Comparison of ENCODE assay signal across 16 cellular contexts in genomic region chr18:56921888-56922480, GRCh38.
DNase-seq lines count a peak whose midpoint lies in the region; ATAC-seq and TF ChIP-seq lines count a peak whose summit lies in the region.
"Had no signal": no experiment of that assay in that cellular context is flagged by ENCODE, and none has a peak within 500 bp of the region (broad histone marks: within the 10 kb centered on the region; RNA-seq: fewer than 3 reads in every experiment).

No MANE protein-coding gene starts in this region.

- ATAC-seq in GM18519 (IDR thresholded peaks at IDR 0.05; ENCODE audit: low FRiP score, unreplicated experiment) (peak; percentile 81), GM21360 (IDR thresholded peaks at IDR 0.05; ENCODE audit: unreplicated experiment) (peak; percentile 62), HG03039 (IDR thresholded peaks at IDR 0.05; ENCODE audit: unreplicated experiment) (peak; percentile 94)
- ATAC-seq: heart right ventricle had no signal

- no peak for TF ChIP-seq CTCF in OCI-LY3 (IDR thresholded peaks at IDR 0.05; ENCODE audit: low read depth, low read length)

- peak overlapping the region; percentile 38; the same call in 1 of the 2 replicates for H3K27ac ChIP-seq in OCI-LY3 (ENCODE audit: low read length)
- H3K27ac ChIP-seq: heart right ventricle, parathyroid adenoma had no signal

- H4K20me1 ChIP-seq in OCI-LY3 (ENCODE audit: insufficient read depth, low read length), result no peaks in the 10 kb centered on the region

- H3K9ac ChIP-seq in OCI-LY3 (ENCODE audit: low read length), result peak overlapping the region; percentile 5; the same call in 1 of the 2 replicates
- H3K9ac ChIP-seq: parathyroid adenoma had no signal

- no peaks in the 10 kb centered on the region for H3K79me2 ChIP-seq in OCI-LY3 (ENCODE audit: low read length)
- H3K79me2 ChIP-seq: parathyroid adenoma had no signal

- no peak for DNase-seq in stimulated activated CD4-positive, alpha-beta T cell treated with anti-CD3 and anti-CD28 coated beads, Interleukin-2, amount 100 ng/mL, for 48 hours
- DNase-seq in activated T-cell treated with anti-CD3 and anti-CD28 coated beads, Interleukin-2, amount 50 U/mL, for 24 hours, result no peak
- DNase-seq in NCI-H2171 treated with DMSO at 0.1 percent for 48 hours (lab: John Stamatoyannopoulos, UW) (no peak), NCI-H748 treated with DMSO at 0.1 percent for 48 hours (lab: John Stamatoyannopoulos, UW) (no peak)
- DNase-seq: amniotic stem cell; effector memory CD4-positive, alpha-beta T cell; GOT3; heart right ventricle; NCI-H187 treated with DMSO at 0.1 percent for 48 hours; substantia nigra had no signal

- H2AFZ ChIP-seq in OCI-LY3 (ENCODE audit: low read depth, low read length), result no peak overlapping the region
- H2AFZ ChIP-seq: parathyroid adenoma had no signal

- H3K27me3 ChIP-seq in OCI-LY3 (ENCODE audit: low read depth, low read length), result peaks cover 34% of the 10 kb centered on the region
- H3K27me3 ChIP-seq: heart right ventricle had no signal

- H3K36me3 Mint-ChIP-seq in activated T-cell treated with anti-CD3 and anti-CD28 coated beads, Interleukin-2, amount 50 U/mL, for 24 hours (ENCODE audit: low read depth), result peaks cover 23% of the 10 kb centered on the region

- no peak overlapping the region for H3K4me3 Mint-ChIP-seq in activated T-cell treated with anti-CD3 and anti-CD28 coated beads, Interleukin-2, amount 50 U/mL, for 24 hours

- H3K27ac Mint-ChIP-seq in activated T-cell treated with anti-CD3 and anti-CD28 coated beads, Interleukin-2, amount 50 U/mL, for 24 hours, result no peak overlapping the region

- H3K36me3 ChIP-seq in OCI-LY3 (replicated peaks; ENCODE audit: low read depth, low read length), result no peaks in the 10 kb centered on the region

- no peaks in the 10 kb centered on the region for H3K27me3 Mint-ChIP-seq in activated T-cell treated with anti-CD3 and anti-CD28 coated beads, Interleukin-2, amount 50 U/mL, for 24 hours

- H3K4me1 Mint-ChIP-seq in activated T-cell treated with anti-CD3 and anti-CD28 coated beads, Interleukin-2, amount 50 U/mL, for 24 hours (ENCODE audit: low read depth), result peaks cover 10% of the 10 kb centered on the region

- peaks cover 35% of the 10 kb centered on the region for H3K4me1 ChIP-seq in OCI-LY3 (ENCODE audit: low read length)
- H3K4me1 ChIP-seq: parathyroid adenoma had no signal

- H3K9me3 ChIP-seq in OCI-LY3 (ENCODE audit: insufficient read depth, low read length), result no peaks in the 10 kb centered on the region
- H3K9me3 ChIP-seq: heart right ventricle had no signal

- peak overlapping the region; percentile 60 for H3K4me2 ChIP-seq in OCI-LY3 (ENCODE audit: low read length)

- peak overlapping the region; percentile 31 for H3K4me3 ChIP-seq in OCI-LY3 (ENCODE audit: low read length)
- H3K4me3 ChIP-seq: heart right ventricle, lung had no signal

- H3K9me3 Mint-ChIP-seq in activated T-cell treated with anti-CD3 and anti-CD28 coated beads, Interleukin-2, amount 50 U/mL, for 24 hours, result no peaks in the 10 kb centered on the region
